Comparison of ENCODE assay signal across 9 cellular contexts in the genomic region with DNA sequence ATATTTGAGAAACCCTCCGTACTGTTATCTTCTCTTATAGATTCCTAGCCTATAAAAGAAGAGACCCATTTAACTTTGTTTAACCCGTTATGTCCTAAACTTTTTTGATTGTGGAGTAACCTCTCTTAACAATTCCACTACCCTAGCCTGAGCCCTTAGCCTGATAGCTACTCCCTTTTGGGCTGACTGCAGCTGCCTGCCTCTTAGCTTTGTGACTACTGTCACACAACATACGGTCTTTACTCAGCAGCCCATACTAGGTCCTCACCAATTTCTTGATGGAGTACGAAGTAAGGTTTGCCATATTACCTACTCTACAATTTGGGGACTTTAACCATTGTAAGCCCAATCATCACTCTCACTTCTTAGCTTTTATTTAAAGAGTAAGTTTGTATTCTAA.
A peak's percentile ranks its signal among the peaks of the same experiment; 100 is the strongest.
DNase-seq lines count a peak whose midpoint lies in the region; ATAC-seq lines count a peak whose summit lies in the region.
"Had no signal": no experiment of that assay in that cellular context is flagged by ENCODE, and none has a peak within 500 bp of the region (broad histone marks: within the 10 kb centered on the region; RNA-seq: fewer than 3 reads in every experiment).

No MANE protein-coding gene starts in this region.

- ATAC-seq in GM18511 (IDR thresholded peaks at IDR 0.05; ENCODE audit: unreplicated experiment) (peak; percentile 58), GM21576 (IDR thresholded peaks at IDR 0.05; ENCODE audit: unreplicated experiment) (peak; percentile 40), HG03439 (IDR thresholded peaks at IDR 0.05; ENCODE audit: unreplicated experiment) (peak; percentile 30), esophagus mucosa (peak; percentile 39)

- no peak for DNase-seq in effector CD4-positive, alpha-beta T cell
- no peak for DNase-seq in cerebellum (ENCODE audit: low spot score)
- DNase-seq in stimulated activated CD4-positive, alpha-beta T cell treated with anti-CD3 and anti-CD28 coated beads, Interleukin-2, amount 100 ng/mL, for 24 hours, result no peak
- no peak for DNase-seq in KBM-7
- DNase-seq: testis had no signal

- in situ Hi-C loops in KBM-7 (cut with MboI; ENCODE audit: low pct_unique_long_range_greater_than_20kb, low sequenced_read_pairs), result no loop called here
